ENCODE assay signal across 16 cellular contexts in genomic region chr10:103572597-103573321, GRCh38.
DNase-seq lines count a peak whose midpoint lies in the region; ATAC-seq and TF ChIP-seq lines count a peak whose summit lies in the region.
"Had no signal": no experiment of that assay in that cellular context is flagged by ENCODE, and none has a peak within 500 bp of the region (broad histone marks: within the 10 kb centered on the region; RNA-seq: fewer than 3 reads in every experiment).

No MANE protein-coding gene starts in this region.

- WGBS in IMR-90 (ENCODE audit: extremely low coverage in 2 of 2, insufficient read length in 1 of 2), 2 experiments: 75% methylated on average over 1 of the region's 8 CpGs; no CpG with 5 or more reads in 1 of the 2 experiments
- 83 to 90% methylated on average over 6 to 8 of the region's 8 CpGs for WGBS in endodermal cell (ENCODE audit: insufficient coverage in 1 of 2, insufficient read length in 1 of 2), 2 experiments

- H3K27ac Mint-ChIP-seq in endodermal cell: peak overlapping the region; percentile 21
- H3K27ac Mint-ChIP-seq: CD4-positive, alpha-beta T cell had no signal

- in situ Hi-C loops in IMR-90 (cut with MboI; ENCODE audit: low sequenced_read_pairs): no loop called here

- no peak overlapping the region for H3K9ac ChIP-seq in IMR-90 (ENCODE audit: low read depth, low read length)
- H3K9ac ChIP-seq in endodermal cell (ENCODE audit: extremely low read depth, low read length, poor library complexity, severe bottlenecking): no peak overlapping the region
- H3K9ac ChIP-seq: KMS-11 had no signal

- H3K79me1 ChIP-seq in IMR-90 (ENCODE audit: low read depth in 1 of 2, low read length in 2 of 2): no peaks in the 10 kb centered on the region

- no peak overlapping the region for H3K27ac ChIP-seq in IMR-90 (ENCODE audit: insufficient read depth, low read length)
- no peak overlapping the region for H3K27ac ChIP-seq in endodermal cell (ENCODE audit: low read depth, low read length)
- no peak overlapping the region for H3K27ac ChIP-seq in dorsolateral prefrontal cortex
- H3K27ac ChIP-seq: KMS-11 had no signal

- H3K4me1 ChIP-seq in IMR-90 (ENCODE audit: control insufficient read depth, insufficient read depth, low read length): peaks cover 5% of the 10 kb centered on the region; the same call in 1 of the 2 replicates
- no peaks in the 10 kb centered on the region for H3K4me1 ChIP-seq in endodermal cell (ENCODE audit: control insufficient read depth, insufficient read depth, low read length)

- no peak overlapping the region for H2AK9ac ChIP-seq in IMR-90 (replicated peaks; ENCODE audit: low read depth, low read length, poor library complexity)

- no peak overlapping the region for H3K4me2 ChIP-seq in IMR-90 (ENCODE audit: low read depth, low read length)
- H3K4me2 ChIP-seq: KMS-11 had no signal

- H3K36me3 ChIP-seq in IMR-90 (ENCODE audit: control insufficient read depth, insufficient read depth, low read length): no peaks in the 10 kb centered on the region
- H3K36me3 ChIP-seq in endodermal cell (ENCODE audit: control insufficient read depth, insufficient read depth, low read length): no peaks in the 10 kb centered on the region

- H2BK20ac ChIP-seq in IMR-90 (ENCODE audit: low read depth, low read length): no peak overlapping the region

- intact Hi-C loops in IMR-90 (cut with micrococcal nuclease): no loop called here
- intact Hi-C loops in dorsolateral prefrontal cortex (cut with DNase I): no loop called here

- no peak overlapping the region for H3K4ac ChIP-seq in IMR-90 (ENCODE audit: low read depth, low read length)

- no peaks in the 10 kb centered on the region for H3K9me3 Mint-ChIP-seq in endodermal cell
- H3K9me3 Mint-ChIP-seq: CD4-positive, alpha-beta T cell had no signal

- 0 out of 2 replicates have a peak, but pooled peaks cover 3% of the 10 kb centered on the region for H4K20me1 ChIP-seq in IMR-90 (ENCODE audit: insufficient read depth, low read length)

- H2AK5ac ChIP-seq in IMR-90 (ENCODE audit: low read depth, low read length): no peak overlapping the region

- H4K5ac ChIP-seq in IMR-90 (ENCODE audit: low read depth, low read length): no peak overlapping the region

- no peak overlapping the region for H4K8ac ChIP-seq in IMR-90 (ENCODE audit: low read depth in 2 of 2, low read length in 2 of 2)

- H3K4me3 ChIP-seq in IMR-90 (ENCODE audit: insufficient read depth, low read depth, low read length) (no peak overlapping the region), endodermal cell (ENCODE audit: low read length) (no peak overlapping the region), dorsolateral prefrontal cortex (no peak overlapping the region)

- H3K4me3 Mint-ChIP-seq in endodermal cell: no peak overlapping the region
- H3K4me3 Mint-ChIP-seq: CD4-positive, alpha-beta T cell had no signal

- no peak overlapping the region for H3K18ac ChIP-seq in IMR-90 (ENCODE audit: low read depth, low read length)

- peaks cover 11% of the 10 kb centered on the region for H3K4me1 Mint-ChIP-seq in endodermal cell

- TF ChIP-seq POLR2A in IMR-90 (IDR thresholded peaks at IDR 0.05; ENCODE audit: low read depth, low read length): no peak

- no TSS peak for BruUV-seq in IMR-90 (replicated peaks; lab: Mats Ljungman, UMichigan)

- H3K27me3 Mint-ChIP-seq in endodermal cell (ENCODE audit: insufficient read depth): peaks cover 6% of the 10 kb centered on the region
- H3K27me3 Mint-ChIP-seq: CD4-positive, alpha-beta T cell had no signal

- no peak for TF ChIP-seq RAD21 in IMR-90 (IDR thresholded peaks at IDR 0.05; ENCODE audit: low read length)

- H3K9me3 ChIP-seq in IMR-90 (ENCODE audit: control insufficient read depth, insufficient read depth, low read length): no peaks in the 10 kb centered on the region
- no peaks in the 10 kb centered on the region for H3K9me3 ChIP-seq in endodermal cell (ENCODE audit: control insufficient read depth, low read length)

- H3K56ac ChIP-seq in IMR-90 (ENCODE audit: extremely low read depth, insufficient read depth, low read length): no peak overlapping the region

- H2AFZ ChIP-seq in IMR-90 (replicated peaks; ENCODE audit: low read length, poor library complexity): no peak overlapping the region

- no peak overlapping the region for H3K14ac ChIP-seq in IMR-90 (replicated peaks; ENCODE audit: low read depth, low read length)

- H4K91ac ChIP-seq in IMR-90 (ENCODE audit: insufficient read depth, low read depth, low read length): no peak overlapping the region

- H3K27me3 ChIP-seq in IMR-90 (ENCODE audit: control insufficient read depth, insufficient read depth, low read length) (peaks cover 82% of the 10 kb centered on the region), endodermal cell (ENCODE audit: control insufficient read depth, insufficient read depth, low read length, poor library complexity, severe bottlenecking) (no peaks in the 10 kb centered on the region), dorsolateral prefrontal cortex (no peaks in the 10 kb centered on the region)

- dilution Hi-C loops in IMR-90 (cut with HindIII; ENCODE audit: low sequenced_read_pairs, unreplicated experiment): no loop called here

- no peaks in the 10 kb centered on the region for H3K9me1 ChIP-seq in IMR-90 (ENCODE audit: insufficient read depth, low read length)

- H2BK5ac ChIP-seq in IMR-90 (ENCODE audit: low read depth, low read length, poor library complexity, severe bottlenecking): no peak overlapping the region

- H3K36me3 Mint-ChIP-seq in endodermal cell (ENCODE audit: low read depth): no peaks in the 10 kb centered on the region

- CTCF ChIA-PET in IMR-90 (lab: Yijun Ruan, JAX): no interaction called here

- no peak overlapping the region for H2BK15ac ChIP-seq in IMR-90 (ENCODE audit: low read depth, low read length)

- DNase-seq in DMS53 (lab: John Stamatoyannopoulos, UW) (peak; percentile 61), IMR-90 (peak; percentile 11), endodermal cell (no peak), renal cortical epithelial cell (ENCODE audit: low read depth) (peak; percentile 70), COR-L47 (lab: John Stamatoyannopoulos, UW) (no peak), NCI-H446 (lab: John Stamatoyannopoulos, UW) (no peak), dorsolateral prefrontal cortex (no peak)
- DNase-seq: CD4-positive, alpha-beta T cell; GOT3; NCI-H1417 treated with DMSO at 0.1 percent for 48 hours; NCI-H187 treated with DMSO at 0.1 percent for 48 hours; NCI-H2227 treated with DMSO at 0.1 percent for 48 hours; NCI-H524; NCI-H82 had no signal

- H2BK120ac ChIP-seq in IMR-90 (ENCODE audit: low read depth, low read length): no peak overlapping the region

- ATAC-seq in IMR-90 (ENCODE audit: low read depth) (peak; percentile 32; the same call in 1 of the 2 replicates), GM19455 (IDR thresholded peaks at IDR 0.05; ENCODE audit: unreplicated experiment) (no peak)

- TF ChIP-seq CTCF in IMR-90 (conservative IDR thresholded peaks at IDR 0.05; ENCODE audit: low read depth, low read length) (no peak), endodermal cell (conservative IDR thresholded peaks at IDR 0.05) (no peak), dorsolateral prefrontal cortex (IDR thresholded peaks at IDR 0.05 in 54 of 56, conservative IDR thresholded peaks at IDR 0.05 in 2 of 56; ENCODE audit: low read depth in 1 of 56, partially characterized antibody in 56 of 56) (no peak)

- POLR2A ChIA-PET in IMR-90 (lab: Charles Lee; ENCODE audit: unreplicated experiment): interaction anchor here (0.7 kb wide), 1 partner anchor 58 kb away, joined by 12 read pairs; no protein-coding TSS in a partner anchor

- no peak overlapping the region for H3K23ac ChIP-seq in IMR-90 (ENCODE audit: low read depth, low read length)

TF ChIP-seq in IMR-90, 13 proteins besides CTCF, POLR2A, EP300 and RAD21:
- TF ChIP-seq, protein P1, sequence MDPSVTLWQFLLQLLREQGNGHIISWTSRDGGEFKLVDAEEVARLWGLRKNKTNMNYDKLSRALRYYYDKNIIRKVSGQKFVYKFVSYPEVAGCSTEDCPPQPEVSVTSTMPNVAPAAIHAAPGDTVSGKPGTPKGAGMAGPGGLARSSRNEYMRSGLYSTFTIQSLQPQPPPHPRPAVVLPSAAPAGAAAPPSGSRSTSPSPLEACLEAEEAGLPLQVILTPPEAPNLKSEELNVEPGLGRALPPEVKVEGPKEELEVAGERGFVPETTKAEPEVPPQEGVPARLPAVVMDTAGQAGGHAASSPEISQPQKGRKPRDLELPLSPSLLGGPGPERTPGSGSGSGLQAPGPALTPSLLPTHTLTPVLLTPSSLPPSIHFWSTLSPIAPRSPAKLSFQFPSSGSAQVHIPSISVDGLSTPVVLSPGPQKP (IDR thresholded peaks at IDR 0.05; ENCODE audit: borderline replicate concordance, low read depth, low read length): no peak
- TF ChIP-seq RFX5 (IDR thresholded peaks at IDR 0.05; ENCODE audit: low read depth, low read length) (no peak), BHLHE40 (IDR thresholded peaks at IDR 0.05; ENCODE audit: low read depth, low read length) (no peak), MAZ (IDR thresholded peaks at IDR 0.05; ENCODE audit: borderline replicate concordance, low read depth, low read length) (no peak), RCOR1 (IDR thresholded peaks at IDR 0.05; ENCODE audit: insufficient replicate concordance, low read length) (no peak), CEBPB (IDR thresholded peaks at IDR 0.05; ENCODE audit: low read depth, low read length) (no peak), SMC3 (IDR thresholded peaks at IDR 0.05; ENCODE audit: low read depth, low read length) (no peak)
- TF ChIP-seq, protein P2, sequence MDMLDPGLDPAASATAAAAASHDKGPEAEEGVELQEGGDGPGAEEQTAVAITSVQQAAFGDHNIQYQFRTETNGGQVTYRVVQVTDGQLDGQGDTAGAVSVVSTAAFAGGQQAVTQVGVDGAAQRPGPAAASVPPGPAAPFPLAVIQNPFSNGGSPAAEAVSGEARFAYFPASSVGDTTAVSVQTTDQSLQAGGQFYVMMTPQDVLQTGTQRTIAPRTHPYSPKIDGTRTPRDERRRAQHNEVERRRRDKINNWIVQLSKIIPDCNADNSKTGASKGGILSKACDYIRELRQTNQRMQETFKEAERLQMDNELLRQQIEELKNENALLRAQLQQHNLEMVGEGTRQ (IDR thresholded peaks at IDR 0.05; ENCODE audit: low read depth, low read length): no peak

Comparison
In these comparisons a context has a peak if more than half of its experiments do, and no peak if none do; other contexts are left out.
1. DNase-seq: peak in DMS53 (single experiment), IMR-90 (single experiment) and renal cortical epithelial cell (single experiment); none in endodermal cell (single experiment), COR-L47 (single experiment), NCI-H446 (0 of 2) and dorsolateral prefrontal cortex (0 of 10).